ENCODE assay signal across 19 cellular contexts in genomic region chr2:229335349-229335748, GRCh38.
"Had no signal": no experiment of that assay in that cellular context is flagged by ENCODE, and none has a peak within 500 bp of the region (broad histone marks: within the 10 kb centered on the region; RNA-seq: fewer than 3 reads in every experiment).

No MANE protein-coding gene starts in this region.

- ATAC-seq: activated CD4-positive, CD25-positive, alpha-beta regulatory T cell treated with anti-CD3 and anti-CD28 coated beads, Interleukin-2, amount 50 U/mL, for 24 hours; activated naive CD8-positive, alpha-beta T cell treated with anti-CD3 and anti-CD28 coated beads, Interleukin-2, amount 50 U/mL, for 24 hours; left cardiac atrium; T-helper 17 cell; upper lobe of right lung had no signal

- H3K4me1 ChIP-seq: thyroid gland, upper lobe of right lung had no signal

- H3K27me3 ChIP-seq: spleen, thyroid gland, upper lobe of right lung had no signal

- H3K27ac ChIP-seq: spleen, thyroid gland, upper lobe of right lung had no signal

- H3K36me3 ChIP-seq: heart right ventricle, spleen, thyroid gland, upper lobe of right lung had no signal

- DNase-seq: activated CD4-positive, alpha-beta memory T cell treated with anti-CD3 and anti-CD28 coated beads, Interleukin-2, amount 10 ng/mL, durations not matched to agents 7 days and 5 days; activated CD4-positive, alpha-beta T cell treated with anti-CD3 and anti-CD28 coated beads, Interleukin-2, amount 10 ng/mL, durations not matched to agents 24 days and 14 days; activated gamma-delta T cell; activated naive CD4-positive, alpha-beta T cell treated with anti-CD3 and anti-CD28 coated beads, Interleukin-2, amount 50 U/mL, for 16 hours; activated naive CD8-positive, alpha-beta T cell treated with anti-CD3 and anti-CD28 coated beads, Interleukin-2, amount 50 U/mL, for 24 hours; anterior cingulate cortex; effector CD4-positive, alpha-beta T cell; erythroblast; left cardiac atrium; midbrain; retina; spleen; stimulated activated CD4-positive, alpha-beta T cell treated with anti-CD3 and anti-CD28 coated beads, Interleukin-4, amount 100 ng/mL, for 1 hour; stimulated activated naive CD4-positive, alpha-beta T cell treated with Interleukin-2 at 50 U/mL for 16 hours; T-helper 17 cell; thyroid gland; upper lobe of right lung had no signal

- H3K9me3 ChIP-seq: heart right ventricle, spleen, thyroid gland, upper lobe of right lung had no signal

- H3K4me3 ChIP-seq: heart right ventricle, spleen, thyroid gland, upper lobe of right lung had no signal
